In the genomic region with DNA sequence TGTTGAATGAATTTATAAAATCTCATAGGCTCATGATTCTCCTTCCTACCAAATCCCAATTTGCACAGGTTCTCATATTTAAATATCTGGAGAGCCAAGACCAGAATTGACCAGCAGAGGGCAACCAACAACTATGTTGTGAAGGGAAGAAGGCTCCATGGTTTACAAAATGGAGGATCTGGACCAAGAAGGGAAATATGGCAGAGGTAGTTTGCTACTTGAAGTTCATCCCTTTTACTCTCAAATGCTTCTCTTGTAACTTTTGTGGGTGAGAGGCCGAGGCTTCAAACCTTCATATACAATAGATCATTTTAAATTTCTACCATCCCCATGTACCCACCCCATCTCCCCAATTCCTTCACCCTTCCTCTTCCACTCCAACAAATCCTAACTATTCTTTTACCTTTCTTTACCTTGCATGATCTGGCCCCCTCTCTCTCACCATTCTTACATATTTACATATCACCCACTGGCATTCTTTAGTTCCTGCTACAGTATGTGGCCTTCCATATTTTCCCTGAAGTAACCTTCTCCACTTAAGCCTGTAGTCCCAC, we compare ENCODE assay signal across 8 cellular contexts. TPM values are rescaled to one million over a fixed set of nuclear protein-coding genes. Genes with fewer than 3 reads are reported as not detected.
DNase-seq lines count a peak whose midpoint lies in the region; ATAC-seq and TF ChIP-seq lines count a peak whose summit lies in the region.

No MANE protein-coding gene starts in this region.

- peaks cover 11% of the 10 kb centered on the region for H3K79me2 ChIP-seq in OCI-LY3 (ENCODE audit: low read length)

- in situ Hi-C loops in KBM-7 (cut with MboI; ENCODE audit: low pct_unique_long_range_greater_than_20kb, low sequenced_read_pairs), result no loop called here

- TF ChIP-seq POLR2A in stomach (IDR thresholded peaks at IDR 0.05), result no peak

- ATAC-seq in GM19455 (IDR thresholded peaks at IDR 0.05; ENCODE audit: unreplicated experiment), result no peak

- H3K27me3 Mint-ChIP-seq in nephron progenitor cell (ENCODE audit: low read depth, poor library complexity), result peaks cover 4% of the 10 kb centered on the region

- H3K4me1 ChIP-seq in OCI-LY3 (ENCODE audit: low read length) (peaks cover 12% of the 10 kb centered on the region), stomach (peaks cover 4 to 17% (median 12%) of the 10 kb centered on the region in 4 donors)

- H3K4me1 Mint-ChIP-seq in nephron progenitor cell, result peaks cover 13% of the 10 kb centered on the region

- H3K4me2 ChIP-seq in OCI-LY3 (ENCODE audit: low read length), result peak overlapping the region; percentile 44

- no peaks in the 10 kb centered on the region for H3K9me3 ChIP-seq in OCI-LY3 (ENCODE audit: insufficient read depth, low read length)
- no peaks in the 10 kb centered on the region for H3K9me3 ChIP-seq in stomach

- H3K27me3 ChIP-seq in OCI-LY3 (ENCODE audit: low read depth, low read length), result no peaks in the 10 kb centered on the region
- no peaks in the 10 kb centered on the region for H3K27me3 ChIP-seq in stomach

- peak overlapping the region; percentile 95 for H2AFZ ChIP-seq in OCI-LY3 (ENCODE audit: low read depth, low read length)

- 0 out of 2 replicates have a peak overlapping the region, but pooled peaks have one; percentile 9 for H3K9ac ChIP-seq in OCI-LY3 (ENCODE audit: low read length)

- DNase-seq in DMS153 treated with DMSO at 0.1 percent for 48 hours (lab: John Stamatoyannopoulos, UW; ENCODE audit: unreplicated experiment), result peak; percentile 71
- DNase-seq in KBM-7, result peak; percentile 86
- DNase-seq in activated CD8-positive, alpha-beta memory T cell treated with anti-CD3 and anti-CD28 coated beads, Interleukin-2, amount 50 U/mL, for 48 hours, result peak; percentile 70
- DNase-seq in epithelial cell of esophagus (ENCODE audit: low read depth), result peak; percentile 87
- DNase-seq in nephron progenitor cell, result peak; percentile 73
- DNase-seq in stomach, result peak; percentile 85

- 28 to 57% (median 45%) methylated on average over 1 of the region's 1 CpG for WGBS in stomach, 5 donors

- no peaks in the 10 kb centered on the region for H3K9me3 Mint-ChIP-seq in nephron progenitor cell

- H3K27ac Mint-ChIP-seq in nephron progenitor cell, result peak overlapping the region; percentile 31

- H4K20me1 ChIP-seq in OCI-LY3 (ENCODE audit: insufficient read depth, low read length), result peaks cover under 1% of the 10 kb centered on the region; the same call in 1 of the 2 replicates

- no peak overlapping the region for H3K27ac ChIP-seq in OCI-LY3 (ENCODE audit: low read length)
- no peak overlapping the region for H3K27ac ChIP-seq in stomach

- H3K36me3 Mint-ChIP-seq in nephron progenitor cell (ENCODE audit: low read depth), result peaks cover 10% of the 10 kb centered on the region

- H3K4me3 ChIP-seq in OCI-LY3 (ENCODE audit: low read length) (peak overlapping the region; percentile 11; the same call in 1 of the 2 replicates), epithelial cell of esophagus (ENCODE audit: low read length) (no peak overlapping the region), stomach (no peak overlapping the region)

- peak; percentile 90 for TF ChIP-seq CTCF in OCI-LY3 (IDR thresholded peaks at IDR 0.05; ENCODE audit: low read depth, low read length)
- TF ChIP-seq CTCF in epithelial cell of esophagus (IDR thresholded peaks at IDR 0.05; ENCODE audit: insufficient read depth, low read depth, low read length, missing control alignments), result peak; percentile 83
- TF ChIP-seq CTCF in nephron progenitor cell (IDR thresholded peaks at IDR 0.05), result peak; percentile 78
- peak in 5 of 7 experiments; percentile 57 to 87 (median 84) for TF ChIP-seq CTCF in stomach (IDR thresholded peaks at IDR 0.05)

- intact Hi-C loops in stomach (cut with DNase I; ENCODE audit: low total_unique reads), result no loop called here

- H3K4me3 Mint-ChIP-seq in nephron progenitor cell, result no peak overlapping the region

- H3K36me3 ChIP-seq in OCI-LY3 (replicated peaks; ENCODE audit: low read depth, low read length) (no peaks in the 10 kb centered on the region), stomach (no peaks in the 10 kb centered on the region)

- TF ChIP-seq EP300 in stomach (IDR thresholded peaks at IDR 0.05), result no peak

RNA-seq across cellular contexts. Expression of a gene that starts 3.8 kb away (rescaled TPM):
- 100 to 1,000 TPM in 2 of 5 donors, 10 to 100 TPM in 3; 58.0 to 131 (median 72.1) TPM for total RNA-seq in stomach
- 10 to 100 TPM; 12.5 to 25.7 (median 20.1) TPM for polyA plus RNA-seq in stomach

RNA-seq across cellular contexts. Expression of a gene that starts 28.6 kb away (rescaled TPM):
- total RNA-seq in stomach, result 10 to 100 TPM; 29.4 to 92.4 (median 52.7) TPM
- 10 to 100 TPM; 10.4 to 20.5 (median 17.4) TPM for polyA plus RNA-seq in stomach

RNA-seq across cellular contexts. Expression of a gene that starts 31.0 kb away (rescaled TPM):
- 10 to 100 TPM in 2 of 5 donors, 1 to 10 TPM in 3; 1.2 to 13.9 (median 8.0) TPM for total RNA-seq in stomach
- polyA plus RNA-seq in stomach, result 10 to 100 TPM; 22.2 to 36.5 (median 28.0) TPM

RNA-seq across cellular contexts. Expression of a gene that starts 34.9 kb away (rescaled TPM):
- 1,000 to 10,000 TPM; 1,132 to 3,648 (median 2,772) TPM for total RNA-seq in stomach
- polyA plus RNA-seq in stomach, result 1,000 to 10,000 TPM; 3,181 to 4,672 (median 3,569) TPM

RNA-seq across cellular contexts. Expression of a gene that starts 36.7 kb away (rescaled TPM):
- 100 to 1,000 TPM in 1 of 5 donors, 10 to 100 TPM in 1, 1 to 10 TPM in 1, not detected in 2; 8.0 to 450 (median 18.7) TPM for total RNA-seq in stomach
- polyA plus RNA-seq in stomach, result under 1 TPM in 2 of 3 donors, not detected in 1; 0.15 to 1.00 TPM
